Comparison of ENCODE assay signal across 1 cellular context in the genomic region with DNA sequence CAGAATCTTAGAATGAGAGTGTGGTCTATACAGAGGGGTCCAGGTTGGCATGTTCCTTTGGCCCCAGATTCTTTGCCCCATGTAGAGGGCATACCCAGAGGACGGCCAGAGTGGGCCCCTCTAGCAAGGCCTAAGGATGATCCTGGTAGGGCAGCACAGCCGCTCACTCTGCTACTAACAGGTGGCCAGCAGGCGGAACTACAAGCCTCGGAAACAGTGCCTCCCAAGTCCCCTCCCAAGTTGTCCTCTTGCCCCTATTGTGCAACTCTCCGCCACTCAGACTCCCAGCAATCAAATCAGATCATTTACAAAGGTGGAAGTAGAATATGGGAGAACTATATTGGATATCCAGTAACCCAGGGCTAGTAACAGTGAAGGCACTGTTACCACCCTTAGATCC.
TF ChIP-seq lines count a peak whose summit lies in the region.

No MANE protein-coding gene starts in this region.

TF ChIP-seq in K562, 482 proteins besides CTCF, POLR2A, EP300 and RAD21 (continued from another document):
- TF ChIP-seq, protein P1, sequence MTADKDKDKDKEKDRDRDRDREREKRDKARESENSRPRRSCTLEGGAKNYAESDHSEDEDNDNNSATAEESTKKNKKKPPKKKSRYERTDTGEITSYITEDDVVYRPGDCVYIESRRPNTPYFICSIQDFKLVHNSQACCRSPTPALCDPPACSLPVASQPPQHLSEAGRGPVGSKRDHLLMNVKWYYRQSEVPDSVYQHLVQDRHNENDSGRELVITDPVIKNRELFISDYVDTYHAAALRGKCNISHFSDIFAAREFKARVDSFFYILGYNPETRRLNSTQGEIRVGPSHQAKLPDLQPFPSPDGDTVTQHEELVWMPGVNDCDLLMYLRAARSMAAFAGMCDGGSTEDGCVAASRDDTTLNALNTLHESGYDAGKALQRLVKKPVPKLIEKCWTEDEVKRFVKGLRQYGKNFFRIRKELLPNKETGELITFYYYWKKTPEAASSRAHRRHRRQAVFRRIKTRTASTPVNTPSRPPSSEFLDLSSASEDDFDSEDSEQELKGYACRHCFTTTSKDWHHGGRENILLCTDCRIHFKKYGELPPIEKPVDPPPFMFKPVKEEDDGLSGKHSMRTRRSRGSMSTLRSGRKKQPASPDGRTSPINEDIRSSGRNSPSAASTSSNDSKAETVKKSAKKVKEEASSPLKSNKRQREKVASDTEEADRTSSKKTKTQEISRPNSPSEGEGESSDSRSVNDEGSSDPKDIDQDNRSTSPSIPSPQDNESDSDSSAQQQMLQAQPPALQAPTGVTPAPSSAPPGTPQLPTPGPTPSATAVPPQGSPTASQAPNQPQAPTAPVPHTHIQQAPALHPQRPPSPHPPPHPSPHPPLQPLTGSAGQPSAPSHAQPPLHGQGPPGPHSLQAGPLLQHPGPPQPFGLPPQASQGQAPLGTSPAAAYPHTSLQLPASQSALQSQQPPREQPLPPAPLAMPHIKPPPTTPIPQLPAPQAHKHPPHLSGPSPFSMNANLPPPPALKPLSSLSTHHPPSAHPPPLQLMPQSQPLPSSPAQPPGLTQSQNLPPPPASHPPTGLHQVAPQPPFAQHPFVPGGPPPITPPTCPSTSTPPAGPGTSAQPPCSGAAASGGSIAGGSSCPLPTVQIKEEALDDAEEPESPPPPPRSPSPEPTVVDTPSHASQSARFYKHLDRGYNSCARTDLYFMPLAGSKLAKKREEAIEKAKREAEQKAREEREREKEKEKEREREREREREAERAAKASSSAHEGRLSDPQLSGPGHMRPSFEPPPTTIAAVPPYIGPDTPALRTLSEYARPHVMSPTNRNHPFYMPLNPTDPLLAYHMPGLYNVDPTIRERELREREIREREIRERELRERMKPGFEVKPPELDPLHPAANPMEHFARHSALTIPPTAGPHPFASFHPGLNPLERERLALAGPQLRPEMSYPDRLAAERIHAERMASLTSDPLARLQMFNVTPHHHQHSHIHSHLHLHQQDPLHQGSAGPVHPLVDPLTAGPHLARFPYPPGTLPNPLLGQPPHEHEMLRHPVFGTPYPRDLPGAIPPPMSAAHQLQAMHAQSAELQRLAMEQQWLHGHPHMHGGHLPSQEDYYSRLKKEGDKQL (CRISPR knock-in tag; IDR thresholded peaks at IDR 0.05; ENCODE audit: borderline replicate concordance) = no peak
- TF ChIP-seq RFX1 (IDR thresholded peaks at IDR 0.05) (no peak), CEBPG (CRISPR knock-in tag; IDR thresholded peaks at IDR 0.05) (peak; percentile 40; the same call in 1 of the 2 replicates), CEBPG (tag; conservative IDR thresholded peaks at IDR 0.05 in 1 of 2, IDR thresholded peaks at IDR 0.05 in 1 of 2) (peak; percentile 59 to 70), ZNF143 (CRISPR knock-in tag; IDR thresholded peaks at IDR 0.05) (no peak), HDGF (IDR thresholded peaks at IDR 0.05) (no peak)
- TF ChIP-seq, protein P2, sequence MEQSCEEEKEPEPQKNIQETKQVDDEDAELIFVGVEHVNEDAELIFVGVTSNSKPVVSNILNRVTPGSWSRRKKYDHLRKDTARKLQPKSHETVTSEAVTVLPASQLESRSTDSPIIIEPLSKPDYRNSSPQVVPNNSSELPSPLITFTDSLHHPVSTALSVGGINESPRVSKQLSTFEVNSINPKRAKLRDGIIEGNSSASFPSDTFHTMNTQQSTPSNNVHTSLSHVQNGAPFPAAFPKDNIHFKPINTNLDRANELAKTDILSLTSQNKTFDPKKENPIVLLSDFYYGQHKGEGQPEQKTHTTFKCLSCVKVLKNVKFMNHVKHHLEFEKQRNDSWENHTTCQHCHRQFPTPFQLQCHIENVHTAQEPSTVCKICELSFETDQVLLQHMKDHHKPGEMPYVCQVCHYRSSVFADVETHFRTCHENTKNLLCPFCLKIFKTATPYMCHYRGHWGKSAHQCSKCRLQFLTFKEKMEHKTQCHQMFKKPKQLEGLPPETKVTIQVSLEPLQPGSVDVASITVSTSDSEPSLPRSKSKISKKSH (CRISPR knock-in tag; IDR thresholded peaks at IDR 0.05) = no peak
- TF ChIP-seq, protein P3, sequence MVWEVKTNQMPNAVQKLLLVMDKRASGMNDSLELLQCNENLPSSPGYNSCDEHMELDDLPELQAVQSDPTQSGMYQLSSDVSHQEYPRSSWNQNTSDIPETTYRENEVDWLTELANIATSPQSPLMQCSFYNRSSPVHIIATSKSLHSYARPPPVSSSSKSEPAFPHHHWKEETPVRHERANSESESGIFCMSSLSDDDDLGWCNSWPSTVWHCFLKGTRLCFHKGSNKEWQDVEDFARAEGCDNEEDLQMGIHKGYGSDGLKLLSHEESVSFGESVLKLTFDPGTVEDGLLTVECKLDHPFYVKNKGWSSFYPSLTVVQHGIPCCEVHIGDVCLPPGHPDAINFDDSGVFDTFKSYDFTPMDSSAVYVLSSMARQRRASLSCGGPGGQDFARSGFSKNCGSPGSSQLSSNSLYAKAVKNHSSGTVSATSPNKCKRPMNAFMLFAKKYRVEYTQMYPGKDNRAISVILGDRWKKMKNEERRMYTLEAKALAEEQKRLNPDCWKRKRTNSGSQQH (CRISPR knock-in tag; IDR thresholded peaks at IDR 0.05) = no peak
- TF ChIP-seq, protein P4, sequence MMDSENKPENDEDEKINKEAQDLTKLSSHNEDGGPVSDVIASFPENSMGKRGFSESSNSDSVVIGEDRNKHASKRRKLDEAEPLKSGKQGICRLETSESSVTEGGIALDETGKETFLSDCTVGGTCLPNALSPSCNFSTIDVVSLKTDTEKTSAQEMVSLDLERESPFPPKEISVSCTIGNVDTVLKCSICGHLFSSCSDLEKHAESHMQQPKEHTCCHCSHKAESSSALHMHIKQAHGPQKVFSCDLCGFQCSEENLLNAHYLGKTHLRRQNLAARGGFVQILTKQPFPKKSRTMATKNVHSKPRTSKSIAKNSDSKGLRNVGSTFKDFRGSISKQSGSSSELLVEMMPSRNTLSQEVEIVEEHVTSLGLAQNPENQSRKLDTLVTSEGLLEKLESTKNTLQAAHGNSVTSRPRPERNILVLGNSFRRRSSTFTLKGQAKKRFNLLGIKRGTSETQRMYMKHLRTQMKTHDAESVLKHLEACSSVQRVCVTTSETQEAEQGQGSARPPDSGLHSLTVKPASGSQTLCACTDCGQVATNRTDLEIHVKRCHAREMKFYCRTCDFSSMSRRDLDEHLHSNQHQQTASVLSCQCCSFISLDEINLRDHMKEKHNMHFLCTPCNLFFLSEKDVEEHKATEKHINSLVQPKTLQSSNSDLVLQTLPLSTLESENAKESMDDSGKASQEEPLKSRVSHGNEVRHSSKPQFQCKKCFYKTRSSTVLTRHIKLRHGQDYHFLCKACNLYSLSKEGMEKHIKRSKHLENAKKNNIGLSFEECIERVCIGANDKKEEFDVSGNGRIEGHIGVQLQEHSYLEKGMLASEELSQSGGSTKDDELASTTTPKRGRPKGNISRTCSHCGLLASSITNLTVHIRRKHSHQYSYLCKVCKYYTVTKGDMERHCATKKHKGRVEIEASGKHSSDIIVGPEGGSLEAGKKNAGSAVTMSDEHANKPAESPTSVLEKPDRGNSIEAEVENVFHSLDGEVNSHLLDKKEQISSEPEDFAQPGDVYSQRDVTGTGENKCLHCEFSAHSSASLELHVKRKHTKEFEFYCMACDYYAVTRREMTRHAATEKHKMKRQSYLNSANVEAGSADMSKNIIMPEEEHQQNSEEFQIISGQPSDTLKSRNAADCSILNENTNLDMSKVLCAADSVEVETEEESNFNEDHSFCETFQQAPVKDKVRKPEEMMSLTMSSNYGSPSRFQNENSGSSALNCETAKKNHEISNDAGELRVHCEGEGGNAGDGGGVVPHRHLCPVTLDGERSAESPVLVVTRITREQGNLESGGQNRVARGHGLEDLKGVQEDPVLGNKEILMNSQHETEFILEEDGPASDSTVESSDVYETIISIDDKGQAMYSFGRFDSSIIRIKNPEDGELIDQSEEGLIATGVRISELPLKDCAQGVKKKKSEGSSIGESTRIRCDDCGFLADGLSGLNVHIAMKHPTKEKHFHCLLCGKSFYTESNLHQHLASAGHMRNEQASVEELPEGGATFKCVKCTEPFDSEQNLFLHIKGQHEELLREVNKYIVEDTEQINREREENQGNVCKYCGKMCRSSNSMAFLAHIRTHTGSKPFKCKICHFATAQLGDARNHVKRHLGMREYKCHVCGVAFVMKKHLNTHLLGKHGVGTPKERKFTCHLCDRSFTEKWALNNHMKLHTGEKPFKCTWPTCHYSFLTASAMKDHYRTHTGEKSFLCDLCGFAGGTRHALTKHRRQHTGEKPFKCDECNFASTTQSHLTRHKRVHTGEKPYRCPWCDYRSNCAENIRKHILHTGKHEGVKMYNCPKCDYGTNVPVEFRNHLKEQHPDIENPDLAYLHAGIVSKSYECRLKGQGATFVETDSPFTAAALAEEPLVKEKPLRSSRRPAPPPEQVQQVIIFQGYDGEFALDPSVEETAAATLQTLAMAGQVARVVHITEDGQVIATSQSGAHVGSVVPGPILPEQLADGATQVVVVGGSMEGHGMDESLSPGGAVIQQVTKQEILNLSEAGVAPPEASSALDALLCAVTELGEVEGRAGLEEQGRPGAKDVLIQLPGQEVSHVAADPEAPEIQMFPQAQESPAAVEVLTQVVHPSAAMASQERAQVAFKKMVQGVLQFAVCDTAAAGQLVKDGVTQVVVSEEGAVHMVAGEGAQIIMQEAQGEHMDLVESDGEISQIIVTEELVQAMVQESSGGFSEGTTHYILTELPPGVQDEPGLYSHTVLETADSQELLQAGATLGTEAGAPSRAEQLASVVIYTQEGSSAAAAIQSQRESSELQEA (IDR thresholded peaks at IDR 0.05; ENCODE audit: low read depth) = no peak
